ENCODE assay signal across 21 cellular contexts in the genomic region with DNA sequence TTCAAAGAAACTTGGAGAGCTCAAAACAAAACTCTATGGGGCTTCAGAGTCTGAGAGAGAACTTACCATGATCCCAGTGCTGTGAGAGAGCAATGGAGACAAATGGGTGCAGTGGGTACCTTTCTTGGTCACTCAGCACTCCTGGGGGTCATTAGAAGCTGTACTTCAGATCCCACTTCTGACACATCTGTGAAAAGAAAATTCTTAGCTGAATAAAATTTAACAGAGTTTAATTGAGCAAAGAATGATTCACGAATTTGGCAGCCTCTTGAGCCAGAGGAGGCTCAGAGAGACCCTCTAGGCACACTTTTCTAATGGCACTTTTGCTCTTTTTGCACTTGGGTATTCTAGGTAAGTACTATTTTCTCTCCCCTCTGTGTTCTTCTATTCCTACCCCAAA.
DNase-seq lines count a peak whose midpoint lies in the region; ATAC-seq, FAIRE-seq and TF ChIP-seq lines count a peak whose summit lies in the region.
"Had no signal": no experiment of that assay in that cellular context is flagged by ENCODE, and none has a peak within 500 bp of the region (broad histone marks: within the 10 kb centered on the region; RNA-seq: fewer than 3 reads in every experiment).

No MANE protein-coding gene starts in this region.

- no peaks in the 10 kb centered on the region for H3K27me3 Mint-ChIP-seq in GM23338 (ENCODE audit: insufficient read depth, low read depth, poor library complexity)
- H3K27me3 Mint-ChIP-seq: B cell; CD8-positive, alpha-beta memory T cell had no signal

- intact Hi-C loops in K562 (cut with micrococcal nuclease), result no loop called here
- intact Hi-C loops in aorta (cut with DNase I), result no loop called here
- intact Hi-C loops in HepG2 (cut with micrococcal nuclease; ENCODE audit: unreplicated experiment), result no loop called here

- POLR2A ChIA-PET in K562 (lab: Yijun Ruan, JAX), result no interaction called here
- POLR2A ChIA-PET in HepG2 (lab: Yijun Ruan, JAX), result no interaction called here

- no peaks in the 10 kb centered on the region for H3K9me1 ChIP-seq in K562 (ENCODE audit: control insufficient read depth, insufficient read depth, low read length)

- no peak for FAIRE-seq in K562 (lab: Jason Lieb, UNC)
- no peak for FAIRE-seq in HepG2 (lab: Jason Lieb, UNC)
- FAIRE-seq: G401.6, GM12892, H54 had no signal

- no peak for ATAC-seq in GM23338
- ATAC-seq in K562, result no peak
- no peak for ATAC-seq in HG03196 (IDR thresholded peaks at IDR 0.05; ENCODE audit: unreplicated experiment)
- ATAC-seq in aorta (ENCODE audit: low FRiP score), result no peak
- no peak for ATAC-seq in HepG2

- peaks cover 5% of the 10 kb centered on the region; the same call in 2 of the 3 replicates for H3K36me3 Mint-ChIP-seq in GM23338 (ENCODE audit: low read depth)
- H3K36me3 Mint-ChIP-seq: CD4-positive, CD25-positive, alpha-beta regulatory T cell; CD8-positive, alpha-beta memory T cell had no signal

- H4K20me1 ChIP-seq in GM23338 (replicated peaks; ENCODE audit: insufficient read depth) (no peaks in the 10 kb centered on the region), K562 (replicated peaks; ENCODE audit: control insufficient read depth, insufficient read depth, low read length) (no peaks in the 10 kb centered on the region), HepG2 (ENCODE audit: insufficient read depth, low read length) (no peaks in the 10 kb centered on the region)
- H4K20me1 ChIP-seq: BLaER1 had no signal

- no peaks in the 10 kb centered on the region for H3K79me2 ChIP-seq in GM23338 (replicated peaks; ENCODE audit: insufficient read depth)
- H3K79me2 ChIP-seq in K562 (ENCODE audit: control insufficient read depth, insufficient read depth, low read length), result no peaks in the 10 kb centered on the region
- H3K79me2 ChIP-seq in HepG2 (ENCODE audit: insufficient read depth, low read length), result no peaks in the 10 kb centered on the region

- H3F3A ChIP-seq in GM23338 (replicated peaks; ENCODE audit: low read depth), result no peaks in the 10 kb centered on the region

- CTCF ChIA-PET in K562 (lab: Yijun Ruan, JAX; ENCODE audit: low intra/inter-chr PET ratio), result no interaction called here
- CTCF ChIA-PET in HepG2 (lab: Yijun Ruan, JAX; ENCODE audit: low intra/inter-chr PET ratio, low total read pairs), result no interaction called here

- BruUV-seq in K562 (replicated peaks; lab: Mats Ljungman, UMichigan) (no TSS peak), HepG2 (replicated peaks; lab: Mats Ljungman, UMichigan) (no TSS peak)

- 0% methylated on average over 1 of the region's 1 CpG for WGBS in K562 (ENCODE audit: insufficient coverage, low coverage, missing lambda C conversion rate)
- WGBS in aorta, 2 donors, result 31 to 42% methylated on average over 1 of the region's 1 CpG
- 0% methylated on average over 1 of the region's 1 CpG for WGBS in HepG2 (ENCODE audit: low lambda C conversion rate)

- TF ChIP-seq RAD21 in K562 (CRISPR knock-in tag; conservative IDR thresholded peaks at IDR 0.05 in 1 of 2, IDR thresholded peaks at IDR 0.05 in 1 of 2) (no peak), HepG2 (CRISPR knock-in tag; IDR thresholded peaks at IDR 0.05) (no peak)

- TF ChIP-seq POLR2A in K562 (conservative IDR thresholded peaks at IDR 0.05) (no peak), HepG2 (IDR thresholded peaks at IDR 0.05; ENCODE audit: insufficient read depth in 1 of 2, low read depth in 2 of 2, low read length in 2 of 2) (no peak)

- H3K4me3 Mint-ChIP-seq in GM23338, result no peak overlapping the region
- H3K4me3 Mint-ChIP-seq: B cell; CD4-positive, CD25-positive, alpha-beta regulatory T cell; CD8-positive, alpha-beta memory T cell had no signal

- H3K4me1 Mint-ChIP-seq in GM23338, result no peaks in the 10 kb centered on the region; the same call in 2 of the 3 replicates
- H3K4me1 Mint-ChIP-seq: B cell; CD4-positive, CD25-positive, alpha-beta regulatory T cell; CD8-positive, alpha-beta memory T cell had no signal

- H3K4me3 ChIP-seq in GM23338 (no peak overlapping the region), K562 (no peak overlapping the region), aorta (ENCODE audit: low read length in 2 of 2) (no peak overlapping the region), HepG2 (replicated peaks in 1 of 3; ENCODE audit: insufficient read depth in 1 of 3, low read depth in 2 of 3, low read length in 3 of 3) (no peak overlapping the region)
- H3K4me3 ChIP-seq: BLaER1, GM23248, HAP-1 had no signal

- no peaks in the 10 kb centered on the region for H3K36me3 ChIP-seq in GM23338 (ENCODE audit: insufficient read depth)
- no peaks in the 10 kb centered on the region for H3K36me3 ChIP-seq in K562 (ENCODE audit: control insufficient read depth, insufficient read depth, low read length)
- no peaks in the 10 kb centered on the region for H3K36me3 ChIP-seq in aorta (ENCODE audit: control insufficient read depth in 1 of 2, insufficient read depth in 2 of 2, low read length in 1 of 2)
- H3K36me3 ChIP-seq in HepG2 (replicated peaks in 1 of 2; ENCODE audit: control insufficient read depth in 1 of 2, insufficient read depth in 2 of 2, low read length in 2 of 2), result no peaks in the 10 kb centered on the region
- H3K36me3 ChIP-seq: BLaER1, HAP-1 had no signal

- H3K4me2 ChIP-seq in GM23338, result no peak overlapping the region
- H3K4me2 ChIP-seq in K562 (ENCODE audit: insufficient read depth, low read length), result no peak overlapping the region
- H3K4me2 ChIP-seq in HepG2 (ENCODE audit: low read depth, low read length), result no peak overlapping the region
- H3K4me2 ChIP-seq: BLaER1 had no signal

- TF ChIP-seq EP300 in K562 (IDR thresholded peaks at IDR 0.05; ENCODE audit: low read length) (no peak), HepG2 (IDR thresholded peaks at IDR 0.05; ENCODE audit: low read depth in 2 of 2, low read length in 2 of 2) (no peak), HepG2 (CRISPR knock-in tag; IDR thresholded peaks at IDR 0.05; ENCODE audit: borderline replicate concordance) (no peak)

- no peak for TF ChIP-seq CTCF in GM23338 (conservative IDR thresholded peaks at IDR 0.05; ENCODE audit: low read depth in 2 of 2)
- TF ChIP-seq CTCF in K562 (IDR thresholded peaks at IDR 0.05 in 2 of 3, conservative IDR thresholded peaks at IDR 0.05 in 1 of 3; ENCODE audit: insufficient read depth in 2 of 3, low read depth in 1 of 3, low read length in 3 of 3), result no peak
- no peak for TF ChIP-seq CTCF in HepG2 (CRISPR knock-in tag; IDR thresholded peaks at IDR 0.05)

- H3K27ac ChIP-seq in GM23338 (ENCODE audit: low read depth) (no peak overlapping the region), K562 (ENCODE audit: extremely low read depth, low read depth, low read length) (no peak overlapping the region), aorta (ENCODE audit: low read depth in 1 of 2, low read length in 2 of 2) (no peak overlapping the region), HepG2 (ENCODE audit: extremely low read length, insufficient read depth, low read length) (no peak overlapping the region)
- H3K27ac ChIP-seq: BLaER1, C4-2B, GM23248 had no signal

- no peaks in the 10 kb centered on the region for H3K27me3 ChIP-seq in GM23338 (ENCODE audit: insufficient read depth)
- no peaks in the 10 kb centered on the region for H3K27me3 ChIP-seq in K562 (ENCODE audit: control insufficient read depth in 2 of 2, insufficient read depth in 2 of 2, low read length in 2 of 2)
- no peaks in the 10 kb centered on the region for H3K27me3 ChIP-seq in aorta (ENCODE audit: control insufficient read depth in 1 of 2, insufficient read depth in 2 of 2, low read length in 1 of 2)
- H3K27me3 ChIP-seq in HepG2 (ENCODE audit: control insufficient read depth in 1 of 2, insufficient read depth in 2 of 2, low read length in 2 of 2), result no peaks in the 10 kb centered on the region; a peak in 1 of 5 replicates
- H3K27me3 ChIP-seq: BLaER1 had no signal

- H3K9me3 ChIP-seq in K562 (replicated peaks; ENCODE audit: control insufficient read depth, insufficient read depth, low read depth, low read length), result no peaks in the 10 kb centered on the region
- H3K9me3 ChIP-seq in aorta (ENCODE audit: control insufficient read depth, low read length), result no peaks in the 10 kb centered on the region
- no peaks in the 10 kb centered on the region for H3K9me3 ChIP-seq in HepG2 (ENCODE audit: low read length)
- H3K9me3 ChIP-seq: BLaER1, HAP-1 had no signal

- H3K9ac ChIP-seq in K562 (ENCODE audit: insufficient read depth in 1 of 2, low read depth in 2 of 2, low read length in 2 of 2) (no peak overlapping the region), HepG2 (ENCODE audit: insufficient read depth, low read depth, low read length) (no peak overlapping the region)
- H3K9ac ChIP-seq: BLaER1, GM23248 had no signal

- H3K4me1 ChIP-seq in GM23338 (ENCODE audit: insufficient read depth) (no peaks in the 10 kb centered on the region), K562 (replicated peaks in 1 of 2; ENCODE audit: control insufficient read depth in 2 of 2, insufficient read depth in 2 of 2, low read length in 2 of 2) (no peaks in the 10 kb centered on the region), aorta (ENCODE audit: control insufficient read depth in 1 of 2, insufficient read depth in 2 of 2, low read length in 2 of 2) (no peaks in the 10 kb centered on the region), HepG2 (ENCODE audit: insufficient read depth, low read length) (no peaks in the 10 kb centered on the region)
- H3K4me1 ChIP-seq: HAP-1 had no signal

- peaks cover 7% of the 10 kb centered on the region; the same call in 2 of the 3 replicates for H3K9me3 Mint-ChIP-seq in GM23338

- H2AFZ ChIP-seq in GM23338, result peak overlapping the region; percentile 14; the same call in 1 of the 2 replicates
- 0 out of 2 replicates have a peak overlapping the region, but pooled peaks have one; percentile 57 for H2AFZ ChIP-seq in K562 (ENCODE audit: low read depth, low read length)
- no peak overlapping the region for H2AFZ ChIP-seq in HepG2 (ENCODE audit: low read length)
- H2AFZ ChIP-seq: GM23248 had no signal

- H3K27ac Mint-ChIP-seq in GM23338, result no peak overlapping the region
- H3K27ac Mint-ChIP-seq: B cell; CD4-positive, CD25-positive, alpha-beta regulatory T cell; CD8-positive, alpha-beta memory T cell had no signal

- in situ Hi-C loops in K562 (cut with MboI), result no loop called here
- in situ Hi-C loops in HepG2 (cut with HindIII; ENCODE audit: extremely low pct_ligation_motif_present, low pct_unique_long_range_greater_than_20kb), result no loop called here

- no peaks in the 10 kb centered on the region for H3K9me2 ChIP-seq in GM23338 (ENCODE audit: insufficient read depth)

- DNase-seq in GM23338 (ENCODE audit: low spot score), result no peak
- DNase-seq in K562 (ENCODE audit: extremely low read depth in 1 of 4, low spot score in 3 of 4), result no peak
- DNase-seq in glomerular visceral epithelial cell (ENCODE audit: extremely low spot score), result peak; percentile 61
- DNase-seq in renal cortical epithelial cell (ENCODE audit: low read depth), result peak; percentile 83
- no peak for DNase-seq in T-helper 9 cell
- no peak for DNase-seq in aorta
- DNase-seq in HepG2 (ENCODE audit: low spot score), result no peak
- DNase-seq: Calu3; CD4-positive, CD25-positive, alpha-beta regulatory T cell; CD8-positive, alpha-beta memory T cell; DMS153; DND-41; GM23248 had no signal

TF ChIP-seq in GM23338, 12 proteins besides CTCF, POLR2A, EP300 and RAD21 (continues in another document):
- TF ChIP-seq CREB1 (CRISPR knock-in tag; IDR thresholded peaks at IDR 0.05; ENCODE audit: low read depth), result no peak

TF ChIP-seq in HepG2, 621 proteins besides CTCF, POLR2A, EP300 and RAD21 (continues in another document):
- no peak for TF ChIP-seq ZNF598 (CRISPR knock-in tag; IDR thresholded peaks at IDR 0.05; ENCODE audit: borderline replicate concordance)
- no peak for TF ChIP-seq ZNF20 (CRISPR knock-in tag; IDR thresholded peaks at IDR 0.05)
- no peak for TF ChIP-seq KDM5A (IDR thresholded peaks at IDR 0.05; ENCODE audit: borderline replicate concordance, low read length)

Comparison
In these comparisons a context has a peak if more than half of its experiments do, and no peak if none do; other contexts are left out.
1. DNase-seq: peak in glomerular visceral epithelial cell (single experiment) and renal cortical epithelial cell (single experiment); none in GM23338 (single experiment), K562 (0 of 4), T-helper 9 cell (single experiment), aorta (0 of 2) and HepG2 (single experiment).